ENCODE assay signal across 27 cellular contexts in genomic region chr5:128060644-128061388, GRCh38.
"Had no signal": no experiment of that assay in that cellular context is flagged by ENCODE, and none has a peak within 500 bp of the region (broad histone marks: within the 10 kb centered on the region; RNA-seq: fewer than 3 reads in every experiment).

No MANE protein-coding gene starts in this region.

- H3K4me3 Mint-ChIP-seq: activated CD4-positive, alpha-beta T cell treated with anti-CD3 and anti-CD28 coated beads, Interleukin-2, amount 10 ng/mL, durations not matched to agents 24 days and 14 days; activated CD8-positive, alpha-beta T cell treated with anti-CD3 and anti-CD28 coated beads for 36 hours; activated naive CD4-positive, alpha-beta T cell treated with anti-CD3 and anti-CD28 coated beads for 36 hours; activated T-cell treated with anti-CD3 and anti-CD28 coated beads, Interleukin-2, amount 50 U/mL, for 24 hours; T-helper 2 cell treated with Interferon-gamma antibody and Interleukin-4, amounts not matched to agents 5 μg/mL and 100 μg/mL, for 36 hours had no signal

- H3K27ac Mint-ChIP-seq: activated CD4-positive, alpha-beta T cell treated with anti-CD3 and anti-CD28 coated beads, Interleukin-2, amount 10 ng/mL, durations not matched to agents 24 days and 14 days; activated CD8-positive, alpha-beta T cell treated with anti-CD3 and anti-CD28 coated beads for 36 hours; activated naive CD4-positive, alpha-beta T cell treated with anti-CD3 and anti-CD28 coated beads for 36 hours; activated naive CD4-positive, alpha-beta T cell treated with anti-CD3 and anti-CD28 coated beads, Interleukin-2, amount 50 U/mL, for 72 hours; activated T-cell treated with anti-CD3 and anti-CD28 coated beads, Interleukin-2, amount 50 U/mL, for 24 hours; activated T-helper 2 cell treated with anti-CD3 and anti-CD28 coated beads, Interferon-gamma antibody, Interleukin-2, Interleukin-4, amounts not matched to agents 10 μg/mL and 5 μg/mL and 100 μg/mL, durations not matched to agents 14 hours and 24 hours and 36 hours; T-helper 2 cell treated with Interferon-gamma antibody and Interleukin-4, amounts not matched to agents 5 μg/mL and 100 μg/mL, for 36 hours had no signal

- H3K9me3 Mint-ChIP-seq: activated CD8-positive, alpha-beta T cell treated with anti-CD3 and anti-CD28 coated beads for 36 hours; activated naive CD4-positive, alpha-beta T cell treated with anti-CD3 and anti-CD28 coated beads for 36 hours; activated naive CD4-positive, alpha-beta T cell treated with anti-CD3 and anti-CD28 coated beads, Interleukin-2, amount 50 U/mL, for 72 hours; activated T-helper 2 cell treated with anti-CD3 and anti-CD28 coated beads, Interferon-gamma antibody, Interleukin-2, Interleukin-4, amounts not matched to agents 10 μg/mL and 5 μg/mL and 100 μg/mL, durations not matched to agents 14 hours and 24 hours and 36 hours; T-helper 2 cell treated with Interferon-gamma antibody and Interleukin-4, amounts not matched to agents 5 μg/mL and 100 μg/mL, for 36 hours had no signal

- H3K4me1 Mint-ChIP-seq: activated CD4-positive, alpha-beta T cell treated with anti-CD3 and anti-CD28 coated beads, Interleukin-2, amount 10 ng/mL, durations not matched to agents 24 days and 14 days had no signal

- DNase-seq: activated CD4-positive, alpha-beta T cell treated with anti-CD3 and anti-CD28 coated beads, Interleukin-2, amount 10 ng/mL, durations not matched to agents 24 days and 14 days; activated CD4-positive, alpha-beta T cell treated with anti-CD3 and anti-CD28 coated beads, Interleukin-2, amount 50 U/mL, for 4 hours; activated CD8-positive, alpha-beta T cell treated with anti-CD3 and anti-CD28 coated beads for 36 hours; activated gamma-delta T cell treated with Interleukin-2 at 50 U/mL for 16 hours; activated naive CD4-positive, alpha-beta T cell treated with anti-CD3 and anti-CD28 coated beads for 36 hours; activated T-cell treated with anti-CD3 and anti-CD28 coated beads, Interleukin-2, amount 50 U/mL, for 24 hours; adrenal gland; body of pancreas; Karpas-422; NCI-H1048; NCI-H1105 treated with DMSO at 0.1 percent for 48 hours; NCI-H1436; NCI-H1694; NCI-H1930; NCI-H2081 treated with DMSO at 0.1 percent for 48 hours; NCI-H345; NCI-H524 treated with DMSO at 0.1 percent for 48 hours; SHP77; SJCRH30 had no signal

- H3K27me3 Mint-ChIP-seq: activated CD4-positive, alpha-beta T cell treated with anti-CD3 and anti-CD28 coated beads, Interleukin-2, amount 10 ng/mL, durations not matched to agents 24 days and 14 days; activated CD8-positive, alpha-beta T cell treated with anti-CD3 and anti-CD28 coated beads for 36 hours; activated T-cell treated with anti-CD3 and anti-CD28 coated beads, Interleukin-2, amount 50 U/mL, for 24 hours had no signal

- H3K4me3 ChIP-seq: adrenal gland, body of pancreas, breast epithelium, SJCRH30, SK-N-MC had no signal

- FAIRE-seq: astrocyte, TTC549 had no signal

- H3K36me3 ChIP-seq: adrenal gland, breast epithelium had no signal

- H3K4me1 ChIP-seq: body of pancreas, breast epithelium, SJCRH30 had no signal

- ATAC-seq: activated CD8-positive, alpha-beta T cell treated with anti-CD3 and anti-CD28 coated beads for 36 hours; activated naive CD4-positive, alpha-beta T cell treated with anti-CD3 and anti-CD28 coated beads, Interleukin-2, amount 50 U/mL, for 72 hours; body of pancreas; Panc1 had no signal

- H3K27ac ChIP-seq: adrenal gland, body of pancreas, SJCRH30, SK-N-MC had no signal

- H3K9me3 ChIP-seq: adrenal gland, breast epithelium, SJCRH30 had no signal

- H3K27me3 ChIP-seq: adrenal gland, body of pancreas, breast epithelium, SJCRH30 had no signal
